In the genomic region with DNA sequence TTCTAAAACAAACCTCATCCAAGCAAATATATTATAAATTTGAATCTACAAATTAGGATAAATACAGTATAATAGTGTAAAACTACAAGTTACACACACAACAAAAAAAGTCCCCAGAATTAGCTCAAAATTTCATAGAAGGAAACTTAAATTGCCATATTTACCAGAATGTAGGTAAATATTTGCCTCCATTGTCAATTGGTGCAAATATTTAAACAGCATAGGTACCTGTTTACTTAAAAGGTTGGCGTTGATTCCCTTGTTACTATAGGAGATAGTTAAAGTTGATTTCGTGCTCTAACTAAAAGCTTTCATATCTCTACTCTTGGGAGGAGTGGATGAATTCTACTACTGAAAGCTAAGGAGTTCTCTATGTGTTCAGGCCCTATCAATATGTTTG, we compare ENCODE assay signal across 20 cellular contexts.
"Had no signal": no experiment of that assay in that cellular context is flagged by ENCODE, and none has a peak within 500 bp of the region (broad histone marks: within the 10 kb centered on the region; RNA-seq: fewer than 3 reads in every experiment).

No MANE protein-coding gene starts in this region.

- H3K27ac ChIP-seq: colonic mucosa, dorsolateral prefrontal cortex, neural progenitor cell, tibial nerve had no signal

- H3K4me3 ChIP-seq: colonic mucosa, dorsolateral prefrontal cortex, neural progenitor cell, tibial nerve had no signal

- H2AFZ ChIP-seq: neural progenitor cell had no signal

- H3K4me1 ChIP-seq: colonic mucosa had no signal

- H3K36me3 ChIP-seq: colonic mucosa, neural progenitor cell, tibial nerve had no signal

- DNase-seq: activated CD4-positive, alpha-beta T cell treated with anti-CD3 and anti-CD28 coated beads for 36 hours; activated CD4-positive, CD25-positive, alpha-beta regulatory T cell; activated naive CD4-positive, alpha-beta T cell; activated T-cell treated with anti-CD3 and anti-CD28 coated beads for 4 hours; activated T-cell treated with anti-CD3 and anti-CD28 coated beads, Interleukin-2, amount 50 U/mL, for 72 hours; colonic mucosa; dorsolateral prefrontal cortex; effector memory CD4-positive, alpha-beta T cell; head of caudate nucleus; hippocampal formation; left cardiac atrium; midbrain; natural killer cell; occipital lobe; right cardiac atrium; stimulated activated CD4-positive, alpha-beta T cell treated with anti-CD3 and anti-CD28 coated beads, Interleukin-2, amount 100 ng/mL, for 48 hours; stimulated activated naive CD4-positive, alpha-beta T cell treated with Interleukin-2 at 50 U/mL for 16 hours had no signal

- ATAC-seq: activated CD4-positive, alpha-beta T cell treated with anti-CD3 and anti-CD28 coated beads for 36 hours; activated naive CD4-positive, alpha-beta T cell treated with anti-CD3 and anti-CD28 coated beads, Interleukin-2, amount 50 U/mL, for 72 hours; activated T-cell treated with anti-CD3 and anti-CD28 coated beads, Interleukin-2, amount 50 U/mL, for 72 hours; left cardiac atrium; natural killer cell; right cardiac atrium had no signal

- H3K9ac ChIP-seq: neural progenitor cell had no signal

- H3K27me3 ChIP-seq: colonic mucosa, neural progenitor cell, tibial nerve had no signal

- H3K9me3 ChIP-seq: colonic mucosa, tibial nerve had no signal
